Comparison of ENCODE assay signal across 1 cellular context in genomic region chr1:17561252-17561558, GRCh38.
TF ChIP-seq lines count a peak whose summit lies in the region.

No MANE protein-coding gene starts in this region.

TF ChIP-seq in SK-N-SH, 30 proteins besides CTCF, POLR2A, EP300 and RAD21:
- TF ChIP-seq REST (IDR thresholded peaks at IDR 0.05; ENCODE audit: low read depth, low read length) (no peak), USF2 (IDR thresholded peaks at IDR 0.05; ENCODE audit: borderline replicate concordance, low read depth, low read length) (no peak), GATA2 (CRISPR knock-in tag; IDR thresholded peaks at IDR 0.05) (no peak), RFX5 (IDR thresholded peaks at IDR 0.05; ENCODE audit: low read length) (no peak), JUND (IDR thresholded peaks at IDR 0.05) (no peak), RXRA (IDR thresholded peaks at IDR 0.05; ENCODE audit: borderline replicate concordance, low read depth) (no peak), SMC3 (IDR thresholded peaks at IDR 0.05; ENCODE audit: low read depth, low read length) (no peak), CHD2 (IDR thresholded peaks at IDR 0.05; ENCODE audit: low read length, partially characterized antibody) (no peak)
